Comparison of ENCODE assay signal across 1 cellular context in genomic region chr3:11739123-11739522, GRCh38.
TF ChIP-seq lines count a peak whose summit lies in the region.

No MANE protein-coding gene starts in this region.

TF ChIP-seq in GM23338, 12 proteins besides CTCF, POLR2A, EP300 and RAD21 (continued from another document):
- TF ChIP-seq, protein P1, sequence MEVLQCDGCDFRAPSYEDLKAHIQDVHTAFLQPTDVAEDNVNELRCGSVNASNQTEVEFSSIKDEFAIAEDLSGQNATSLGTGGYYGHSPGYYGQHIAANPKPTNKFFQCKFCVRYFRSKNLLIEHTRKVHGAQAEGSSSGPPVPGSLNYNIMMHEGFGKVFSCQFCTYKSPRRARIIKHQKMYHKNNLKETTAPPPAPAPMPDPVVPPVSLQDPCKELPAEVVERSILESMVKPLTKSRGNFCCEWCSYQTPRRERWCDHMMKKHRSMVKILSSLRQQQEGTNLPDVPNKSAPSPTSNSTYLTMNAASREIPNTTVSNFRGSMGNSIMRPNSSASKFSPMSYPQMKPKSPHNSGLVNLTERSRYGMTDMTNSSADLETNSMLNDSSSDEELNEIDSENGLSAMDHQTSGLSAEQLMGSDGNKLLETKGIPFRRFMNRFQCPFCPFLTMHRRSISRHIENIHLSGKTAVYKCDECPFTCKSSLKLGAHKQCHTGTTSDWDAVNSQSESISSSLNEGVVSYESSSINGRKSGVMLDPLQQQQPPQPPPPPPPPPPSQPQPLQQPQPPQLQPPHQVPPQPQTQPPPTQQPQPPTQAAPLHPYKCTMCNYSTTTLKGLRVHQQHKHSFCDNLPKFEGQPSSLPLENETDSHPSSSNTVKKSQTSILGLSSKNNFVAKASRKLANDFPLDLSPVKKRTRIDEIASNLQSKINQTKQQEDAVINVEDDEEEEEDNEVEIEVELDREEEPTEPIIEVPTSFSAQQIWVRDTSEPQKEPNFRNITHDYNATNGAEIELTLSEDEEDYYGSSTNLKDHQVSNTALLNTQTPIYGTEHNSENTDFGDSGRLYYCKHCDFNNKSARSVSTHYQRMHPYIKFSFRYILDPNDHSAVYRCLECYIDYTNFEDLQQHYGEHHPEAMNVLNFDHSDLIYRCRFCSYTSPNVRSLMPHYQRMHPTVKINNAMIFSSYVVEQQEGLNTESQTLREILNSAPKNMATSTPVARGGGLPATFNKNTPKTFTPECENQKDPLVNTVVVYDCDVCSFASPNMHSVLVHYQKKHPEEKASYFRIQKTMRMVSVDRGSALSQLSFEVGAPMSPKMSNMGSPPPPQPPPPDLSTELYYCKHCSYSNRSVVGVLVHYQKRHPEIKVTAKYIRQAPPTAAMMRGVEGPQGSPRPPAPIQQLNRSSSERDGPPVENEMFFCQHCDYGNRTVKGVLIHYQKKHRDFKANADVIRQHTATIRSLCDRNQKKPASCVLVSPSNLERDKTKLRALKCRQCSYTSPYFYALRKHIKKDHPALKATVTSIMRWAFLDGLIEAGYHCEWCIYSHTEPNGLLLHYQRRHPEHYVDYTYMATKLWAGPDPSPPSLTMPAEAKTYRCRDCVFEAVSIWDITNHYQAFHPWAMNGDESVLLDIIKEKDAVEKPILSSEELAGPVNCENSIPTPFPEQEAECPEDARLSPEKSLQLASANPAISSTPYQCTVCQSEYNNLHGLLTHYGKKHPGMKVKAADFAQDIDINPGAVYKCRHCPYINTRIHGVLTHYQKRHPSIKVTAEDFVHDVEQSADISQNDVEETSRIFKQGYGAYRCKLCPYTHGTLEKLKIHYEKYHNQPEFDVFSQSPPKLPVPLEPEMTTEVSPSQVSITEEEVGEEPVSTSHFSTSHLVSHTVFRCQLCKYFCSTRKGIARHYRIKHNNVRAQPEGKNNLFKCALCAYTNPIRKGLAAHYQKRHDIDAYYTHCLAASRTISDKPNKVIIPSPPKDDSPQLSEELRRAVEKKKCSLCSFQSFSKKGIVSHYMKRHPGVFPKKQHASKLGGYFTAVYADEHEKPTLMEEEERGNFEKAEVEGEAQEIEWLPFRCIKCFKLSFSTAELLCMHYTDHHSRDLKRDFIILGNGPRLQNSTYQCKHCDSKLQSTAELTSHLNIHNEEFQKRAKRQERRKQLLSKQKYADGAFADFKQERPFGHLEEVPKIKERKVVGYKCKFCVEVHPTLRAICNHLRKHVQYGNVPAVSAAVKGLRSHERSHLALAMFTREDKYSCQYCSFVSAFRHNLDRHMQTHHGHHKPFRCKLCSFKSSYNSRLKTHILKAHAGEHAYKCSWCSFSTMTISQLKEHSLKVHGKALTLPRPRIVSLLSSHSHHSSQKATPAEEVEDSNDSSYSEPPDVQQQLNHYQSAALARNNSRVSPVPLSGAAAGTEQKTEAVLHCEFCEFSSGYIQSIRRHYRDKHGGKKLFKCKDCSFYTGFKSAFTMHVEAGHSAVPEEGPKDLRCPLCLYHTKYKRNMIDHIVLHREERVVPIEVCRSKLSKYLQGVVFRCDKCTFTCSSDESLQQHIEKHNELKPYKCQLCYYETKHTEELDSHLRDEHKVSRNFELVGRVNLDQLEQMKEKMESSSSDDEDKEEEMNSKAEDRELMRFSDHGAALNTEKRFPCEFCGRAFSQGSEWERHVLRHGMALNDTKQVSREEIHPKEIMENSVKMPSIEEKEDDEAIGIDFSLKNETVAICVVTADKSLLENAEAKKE (CRISPR knock-in tag; IDR thresholded peaks at IDR 0.05): no peak
- TF ChIP-seq ZNF331 (CRISPR knock-in tag; IDR thresholded peaks at IDR 0.05; ENCODE audit: low read depth): no peak
- TF ChIP-seq ZNF114 (CRISPR knock-in tag; IDR thresholded peaks at IDR 0.05): no peak
- no peak for TF ChIP-seq EZH2phosphoT487 (IDR thresholded peaks at IDR 0.05; ENCODE audit: unreplicated experiment)
- TF ChIP-seq POLR2AphosphoS5 (IDR thresholded peaks at IDR 0.05; ENCODE audit: low read depth): no peak
- no peak for TF ChIP-seq EZH2 (IDR thresholded peaks at IDR 0.05; ENCODE audit: low read depth, unreplicated experiment)
- TF ChIP-seq, protein P2, sequence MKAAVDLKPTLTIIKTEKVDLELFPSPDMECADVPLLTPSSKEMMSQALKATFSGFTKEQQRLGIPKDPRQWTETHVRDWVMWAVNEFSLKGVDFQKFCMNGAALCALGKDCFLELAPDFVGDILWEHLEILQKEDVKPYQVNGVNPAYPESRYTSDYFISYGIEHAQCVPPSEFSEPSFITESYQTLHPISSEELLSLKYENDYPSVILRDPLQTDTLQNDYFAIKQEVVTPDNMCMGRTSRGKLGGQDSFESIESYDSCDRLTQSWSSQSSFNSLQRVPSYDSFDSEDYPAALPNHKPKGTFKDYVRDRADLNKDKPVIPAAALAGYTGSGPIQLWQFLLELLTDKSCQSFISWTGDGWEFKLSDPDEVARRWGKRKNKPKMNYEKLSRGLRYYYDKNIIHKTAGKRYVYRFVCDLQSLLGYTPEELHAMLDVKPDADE (IDR thresholded peaks at IDR 0.05): no peak
- TF ChIP-seq REST (IDR thresholded peaks at IDR 0.05; ENCODE audit: unreplicated experiment): no peak
- no peak for TF ChIP-seq NANOG (IDR thresholded peaks at IDR 0.05; ENCODE audit: borderline replicate concordance)
- no peak for TF ChIP-seq JUNB (IDR thresholded peaks at IDR 0.05; ENCODE audit: unreplicated experiment)
TF ChIP-seq in GM23338: peak in this region for 0.
